1 cellular context compared by ENCODE assay signal in genomic region chr10:73809061-73809818, GRCh38.
A peak's percentile ranks its signal among the peaks of the same experiment; 100 is the strongest.
TF ChIP-seq lines count a peak whose summit lies in the region.

No MANE protein-coding gene starts in this region.

TF ChIP-seq in K562, 482 proteins besides CTCF, POLR2A, EP300 and RAD21 (continued from another document and continues in another):
- TF ChIP-seq HMGXB4 (CRISPR knock-in tag; IDR thresholded peaks at IDR 0.05) (no peak), ZKSCAN3 (CRISPR knock-in tag; IDR thresholded peaks at IDR 0.05) (no peak), SRSF1 (IDR thresholded peaks at IDR 0.05; ENCODE audit: low read depth, low read length) (no peak), HMBOX1 (IDR thresholded peaks at IDR 0.05) (peak; percentile 67), ZFP36 (IDR thresholded peaks at IDR 0.05; ENCODE audit: low read depth, low read length, partially characterized antibody) (no peak), TEAD4 (IDR thresholded peaks at IDR 0.05; ENCODE audit: low read length) (peak; percentile 16; the same call in 1 of the 2 replicates), TEAD4 (CRISPR knock-in tag; IDR thresholded peaks at IDR 0.05; ENCODE audit: borderline replicate concordance) (no peak), JUNB (CRISPR knock-in tag; conservative IDR thresholded peaks at IDR 0.05) (no peak), ZBTB5 (IDR thresholded peaks at IDR 0.05) (no peak), TCF7L2 (IDR thresholded peaks at IDR 0.05; ENCODE audit: low read depth, low read length) (no peak), ID3 (CRISPR knock-in tag; IDR thresholded peaks at IDR 0.05) (no peak), ID3 (tag; IDR thresholded peaks at IDR 0.05) (no peak), ZBTB26 (CRISPR knock-in tag; IDR thresholded peaks at IDR 0.05) (no peak), SMC3 (conservative IDR thresholded peaks at IDR 0.05; ENCODE audit: insufficient read depth, low read depth, low read length) (no peak), AFF4 (CRISPR knock-in tag; IDR thresholded peaks at IDR 0.05) (no peak), ZNF408 (CRISPR knock-in tag; IDR thresholded peaks at IDR 0.05; ENCODE audit: low read depth) (no peak), AFF1 (IDR thresholded peaks at IDR 0.05; ENCODE audit: low read depth in 1 of 2, partially characterized antibody in 2 of 2) (no peak), THRAP3 (IDR thresholded peaks at IDR 0.05; ENCODE audit: borderline replicate concordance) (no peak), RBM25 (IDR thresholded peaks at IDR 0.05; ENCODE audit: low read depth, low read length, severe bottlenecking) (no peak), RCOR1 (IDR thresholded peaks at IDR 0.05; ENCODE audit: borderline replicate concordance in 1 of 2, low read depth in 2 of 2, low read length in 2 of 2) (0 out of 4 replicates have a peak, but pooled peaks of 1 of the 2 experiments have one; percentile 25), BCOR (IDR thresholded peaks at IDR 0.05) (no peak), ELF1 (tag; IDR thresholded peaks at IDR 0.05) (peak; percentile 56), ZFP30 (CRISPR knock-in tag; IDR thresholded peaks at IDR 0.05; ENCODE audit: borderline replicate concordance) (no peak), ZNF583 (CRISPR knock-in tag; IDR thresholded peaks at IDR 0.05) (0 out of 2 replicates have a peak, but pooled peaks have one; percentile 52), MCM3 (IDR thresholded peaks at IDR 0.05) (no peak), POLR2B (IDR thresholded peaks at IDR 0.05; ENCODE audit: low read depth, partially characterized antibody) (peak; percentile 16), NFXL1 (CRISPR knock-in tag; IDR thresholded peaks at IDR 0.05) (no peak), SMARCA4 (IDR thresholded peaks at IDR 0.05) (0 out of 2 replicates have a peak, but pooled peaks have one; percentile 27), CSDE1 (IDR thresholded peaks at IDR 0.05) (no peak), NCOR1 (IDR thresholded peaks at IDR 0.05) (0 out of 2 replicates have a peak, but pooled peaks have one; percentile 30), ATF3 (IDR thresholded peaks at IDR 0.05) (no peak), ATF3 (CRISPR knock-in tag; conservative IDR thresholded peaks at IDR 0.05) (no peak), MTA2 (IDR thresholded peaks at IDR 0.05; ENCODE audit: low read depth) (no peak), ZNF76 (CRISPR knock-in tag; IDR thresholded peaks at IDR 0.05; ENCODE audit: borderline replicate concordance) (peak; percentile 34; the same call in 1 of the 2 replicates), ZNF639 (CRISPR knock-in tag; conservative IDR thresholded peaks at IDR 0.05 in 1 of 2, IDR thresholded peaks at IDR 0.05 in 1 of 2) (peak in 1 of 2 experiments; percentile 62; a peak in 1 of 4 replicates), ZNF174 (CRISPR knock-in tag; IDR thresholded peaks at IDR 0.05) (no peak), ZSCAN29 (IDR thresholded peaks at IDR 0.05) (no peak), ZNF384 (IDR thresholded peaks at IDR 0.05; ENCODE audit: low read depth, low read length) (no peak), MAZ (CRISPR knock-in tag; conservative IDR thresholded peaks at IDR 0.05 in 1 of 2, IDR thresholded peaks at IDR 0.05 in 1 of 2) (no peak), HINFP (tag; conservative IDR thresholded peaks at IDR 0.05; ENCODE audit: low read depth) (no peak), KLF16 (IDR thresholded peaks at IDR 0.05) (no peak), RHOXF2B (CRISPR knock-in tag; conservative IDR thresholded peaks at IDR 0.05) (no peak), ZC3H11A (IDR thresholded peaks at IDR 0.05; ENCODE audit: low read depth, low read length) (no peak), ATF4 (CRISPR knock-in tag; IDR thresholded peaks at IDR 0.05) (no peak)
